Comparison of ENCODE assay signal across 19 cellular contexts in genomic region chr9:79692857-79693571, GRCh38.
DNase-seq lines count a peak whose midpoint lies in the region; ATAC-seq and TF ChIP-seq lines count a peak whose summit lies in the region.
"Had no signal": no experiment of that assay in that cellular context is flagged by ENCODE, and none has a peak within 500 bp of the region (broad histone marks: within the 10 kb centered on the region; RNA-seq: fewer than 3 reads in every experiment).

No MANE protein-coding gene starts in this region.

- no peak overlapping the region for H4K5ac ChIP-seq in mesendoderm (ENCODE audit: low read length)

- H3K4me3 ChIP-seq in astrocyte of the spinal cord (ENCODE audit: low read depth, low read length) (no peak overlapping the region), mesendoderm (ENCODE audit: low read length) (no peak overlapping the region)
- H3K4me3 ChIP-seq: A549, MG63 had no signal

- peaks cover 20% of the 10 kb centered on the region for H3K27me3 Mint-ChIP-seq in progenitor cell of endocrine pancreas
- H3K27me3 Mint-ChIP-seq in stimulated activated naive B cell treated with anti-CD40 and anti-IgM and Interleukin-4, amounts not matched to agents 10 μg/mL and 1 μg/mL and 100 μg/mL, for 72 hours: no peaks in the 10 kb centered on the region

- no peak overlapping the region for H2BK15ac ChIP-seq in mesendoderm (replicated peaks; ENCODE audit: low read depth)

- H3K4me1 ChIP-seq in mesendoderm (ENCODE audit: control insufficient read depth, low read depth, low read length): peaks cover 12% of the 10 kb centered on the region
- H3K4me1 ChIP-seq: A549, Caco-2 had no signal

- WGBS in mesendoderm (ENCODE audit: extremely low coverage, insufficient coverage, low lambda C conversion rate): no CpG with 5 or more reads among the region's 7 CpGs

- peaks cover 20% of the 10 kb centered on the region for H3K4me1 Mint-ChIP-seq in progenitor cell of endocrine pancreas (ENCODE audit: low read depth)
- H3K4me1 Mint-ChIP-seq in stimulated activated naive B cell treated with anti-CD40 and anti-IgM and Interleukin-4, amounts not matched to agents 10 μg/mL and 1 μg/mL and 100 μg/mL, for 72 hours: peaks cover 19 to 46% of the 10 kb centered on the region in 2 donors

- no peak overlapping the region for H4K8ac ChIP-seq in mesendoderm (ENCODE audit: low read depth, low read length)

- DNase-seq in COLO829 (ENCODE audit: low spot score): peak; percentile 50
- DNase-seq in astrocyte of the spinal cord (ENCODE audit: low read depth, low spot score): peak; percentile 42
- peak; percentile 66 for DNase-seq in mesendoderm
- DNase-seq in progenitor cell of endocrine pancreas (ENCODE audit: low spot score, unreplicated experiment): no peak
- DNase-seq in stimulated activated naive B cell treated with anti-CD40 and anti-IgM and Interleukin-4, amounts not matched to agents 10 μg/mL and 1 μg/mL and 100 μg/mL, for 72 hours: no peak
- no peak for DNase-seq in NCI-H2081 treated with DMSO at 0.1 percent for 48 hours (lab: John Stamatoyannopoulos, UW)
- DNase-seq in 8988T: no peak
- DNase-seq: Caco-2; EL; GOT3; Karpas-422; MG63; NCI-H1694 treated with DMSO at 0.1 percent for 48 hours; NCI-H446 treated with DMSO at 0.1 percent for 48 hours; NK-92 treated with Interleukin-12 subunit alpha and Interleukin-12 subunit beta, amount 100 ng/mL, for 24 hours; SIG-M5 had no signal

- H3K36me3 Mint-ChIP-seq in progenitor cell of endocrine pancreas (ENCODE audit: insufficient read depth): peaks cover 4% of the 10 kb centered on the region
- H3K36me3 Mint-ChIP-seq in stimulated activated naive B cell treated with anti-CD40 and anti-IgM and Interleukin-4, amounts not matched to agents 10 μg/mL and 1 μg/mL and 100 μg/mL, for 72 hours: peaks cover 26 to 53% of the 10 kb centered on the region in 2 donors

- H3K18ac ChIP-seq in mesendoderm (ENCODE audit: low read length): no peak overlapping the region

- in situ Hi-C loops in astrocyte of the spinal cord (cut with HindIII; ENCODE audit: low sequenced_read_pairs): no loop called here

- no peak overlapping the region for H3K4ac ChIP-seq in mesendoderm (ENCODE audit: low read depth, low read length)

- no peaks in the 10 kb centered on the region for H3K27me3 ChIP-seq in mesendoderm (ENCODE audit: insufficient read depth, low read length, poor library complexity)
- H3K27me3 ChIP-seq: MG63 had no signal

- H2AK5ac ChIP-seq in mesendoderm (ENCODE audit: low read length): no peak overlapping the region

- H3K9me3 Mint-ChIP-seq in progenitor cell of endocrine pancreas (ENCODE audit: low read depth): no peaks in the 10 kb centered on the region
- no peaks in the 10 kb centered on the region for H3K9me3 Mint-ChIP-seq in stimulated activated naive B cell treated with anti-CD40 and anti-IgM and Interleukin-4, amounts not matched to agents 10 μg/mL and 1 μg/mL and 100 μg/mL, for 72 hours

- H3K79me2 ChIP-seq in mesendoderm (ENCODE audit: control insufficient read depth, insufficient read depth, low read length): no peaks in the 10 kb centered on the region

- H3K27ac ChIP-seq in mesendoderm (ENCODE audit: low read depth, low read length): no peak overlapping the region
- H3K27ac ChIP-seq: A549 had no signal

- no peak overlapping the region for H3K56ac ChIP-seq in mesendoderm (ENCODE audit: low read length)

- H3K4me2 ChIP-seq in mesendoderm (ENCODE audit: low read length): no peak overlapping the region
- H3K4me2 ChIP-seq: A549 had no signal

- H3K79me1 ChIP-seq in mesendoderm (ENCODE audit: low read length): peaks cover 2% of the 10 kb centered on the region

- TF ChIP-seq CTCF in astrocyte of the spinal cord (IDR thresholded peaks at IDR 0.05; ENCODE audit: low read depth, low read length) (no peak), progenitor cell of endocrine pancreas (IDR thresholded peaks at IDR 0.05; ENCODE audit: unreplicated experiment) (no peak)

- no peak for ATAC-seq in HG03571 (IDR thresholded peaks at IDR 0.05; ENCODE audit: unreplicated experiment)
- ATAC-seq in stimulated activated naive B cell treated with anti-CD40 and anti-IgM and Interleukin-4, amounts not matched to agents 10 μg/mL and 1 μg/mL and 100 μg/mL, for 72 hours (replicated peaks): no peak
- ATAC-seq: A549 had no signal

- no peaks in the 10 kb centered on the region for H3K36me3 ChIP-seq in mesendoderm (ENCODE audit: control insufficient read depth, insufficient read depth, low read length)
- H3K36me3 ChIP-seq: MG63 had no signal

- H3K27ac Mint-ChIP-seq in progenitor cell of endocrine pancreas: peak overlapping the region; percentile 12
- no peak overlapping the region for H3K27ac Mint-ChIP-seq in stimulated activated naive B cell treated with anti-CD40 and anti-IgM and Interleukin-4, amounts not matched to agents 10 μg/mL and 1 μg/mL and 100 μg/mL, for 72 hours

- no peak overlapping the region for H3K4me3 Mint-ChIP-seq in progenitor cell of endocrine pancreas (ENCODE audit: low read depth)
- no peak overlapping the region for H3K4me3 Mint-ChIP-seq in stimulated activated naive B cell treated with anti-CD40 and anti-IgM and Interleukin-4, amounts not matched to agents 10 μg/mL and 1 μg/mL and 100 μg/mL, for 72 hours
- H3K4me3 Mint-ChIP-seq: CD14-positive monocyte had no signal

- H3K9ac ChIP-seq in mesendoderm (ENCODE audit: low read length): no peak overlapping the region

- H2BK5ac ChIP-seq in mesendoderm (ENCODE audit: low read length): no peak overlapping the region

- no peak overlapping the region for H3K23ac ChIP-seq in mesendoderm (ENCODE audit: low read length)

- H2BK120ac ChIP-seq in mesendoderm (ENCODE audit: low read depth, low read length): no peak overlapping the region

Comparison
In these comparisons a context has a peak if more than half of its experiments do, and no peak if none do; other contexts are left out.
1. DNase-seq: peak in COLO829 (single experiment), astrocyte of the spinal cord (single experiment) and mesendoderm (single experiment); none in progenitor cell of endocrine pancreas (single experiment), stimulated activated naive B cell treated with anti-CD40 and anti-IgM and Interleukin-4, amounts not matched to agents 10 μg/mL and 1 μg/mL and 100 μg/mL, for 72 hours (single experiment), NCI-H2081 treated with DMSO at 0.1 percent for 48 hours (single experiment) and 8988T (single experiment).